ENCODE assay signal across 1 cellular context in genomic region chr1:183844806-183845205, GRCh38.
TF ChIP-seq lines count a peak whose summit lies in the region.

No MANE protein-coding gene starts in this region.

TF ChIP-seq in IMR-90, 13 proteins besides CTCF, POLR2A, EP300 and RAD21:
- TF ChIP-seq CEBPB (IDR thresholded peaks at IDR 0.05; ENCODE audit: low read depth, low read length): no peak
- TF ChIP-seq NFE2L2 (IDR thresholded peaks at IDR 0.05; ENCODE audit: low read depth, low read length): no peak
TF ChIP-seq in IMR-90: peak in this region for 0.
